In genomic region chr11:29481721-29482120, GRCh38 we compare ENCODE assay signal across 22 cellular contexts.
"Had no signal": no experiment of that assay in that cellular context is flagged by ENCODE, and none has a peak within 500 bp of the region (broad histone marks: within the 10 kb centered on the region; RNA-seq: fewer than 3 reads in every experiment).

No MANE protein-coding gene starts in this region.

- H3K4me2 ChIP-seq: KMS-11, SK-N-SH had no signal

- DNase-seq: Kasumi-1, MM.1S, NCI-H1092 treated with DMSO at 0.1 percent for 48 hours, NCI-H1417, NCI-H1436 treated with DMSO at 0.1 percent for 48 hours, NCI-H1694, NCI-H187 treated with DMSO at 0.1 percent for 48 hours, NCI-H2029 treated with DMSO at 0.1 percent for 48 hours, NCI-H2227 treated with DMSO at 0.1 percent for 48 hours, NCI-H446, NCI-H510A, NCI-H524 treated with DMSO at 0.1 percent for 48 hours, NCI-H69, NCI-H774, PC-3, SHP77, SK-N-SH had no signal

- H3K9me3 ChIP-seq: SK-N-SH had no signal

- H3K27ac ChIP-seq: HL-60, KMS-11, RWPE1 had no signal

- ATAC-seq: K562, Panc1, PC-3 had no signal

- H3K4me3 ChIP-seq: K562 had no signal
